Comparison of ENCODE assay signal across 14 cellular contexts in genomic region chr13:79226938-79227337, GRCh38.
DNase-seq lines count a peak whose midpoint lies in the region; ATAC-seq and TF ChIP-seq lines count a peak whose summit lies in the region.
"Had no signal": no experiment of that assay in that cellular context is flagged by ENCODE, and none has a peak within 500 bp of the region (broad histone marks: within the 10 kb centered on the region; RNA-seq: fewer than 3 reads in every experiment).

No MANE protein-coding gene starts in this region.

- H3K36me3 Mint-ChIP-seq in nephron progenitor cell (ENCODE audit: low read depth) (no peaks in the 10 kb centered on the region), T-helper 17 cell (ENCODE audit: low read depth) (no peaks in the 10 kb centered on the region)

- H3K27me3 Mint-ChIP-seq in nephron progenitor cell (ENCODE audit: low read depth, poor library complexity) (peaks cover 5% of the 10 kb centered on the region), T-helper 17 cell (peaks cover 19% of the 10 kb centered on the region)

- H3K27ac ChIP-seq in Peyer's patch, result no peak overlapping the region
- H3K27ac ChIP-seq: parathyroid adenoma had no signal

- H3K4me1 ChIP-seq in Peyer's patch, result no peaks in the 10 kb centered on the region
- H3K4me1 ChIP-seq: parathyroid adenoma had no signal

- H3K9me3 Mint-ChIP-seq in nephron progenitor cell, result no peaks in the 10 kb centered on the region
- H3K9me3 Mint-ChIP-seq: activated T-helper 1 cell treated with anti-CD3 and anti-CD28 coated beads, Interleukin-12 subunit alpha, Interleukin-12 subunit beta, Interleukin-2, Interleukin-4 antibody, amounts not matched to agents 30 ng/mL and 10 ng/mL and 1 ng/mL, durations not matched to agents 14 hours and 24 hours and 36 hours had no signal

- no peak overlapping the region for H3K4me3 ChIP-seq in Peyer's patch

- TF ChIP-seq CTCF in nephron progenitor cell (IDR thresholded peaks at IDR 0.05) (no peak), Peyer's patch (IDR thresholded peaks at IDR 0.05) (no peak)

- H3K36me3 ChIP-seq in Peyer's patch, result no peaks in the 10 kb centered on the region

- H3K27me3 ChIP-seq in Peyer's patch, result no peaks in the 10 kb centered on the region

- DNase-seq in NCI-H1417 (lab: John Stamatoyannopoulos, UW), result peak in 2 of 3 experiments; percentile 35 to 51
- no peak for DNase-seq in NCI-H1417 treated with DMSO at 0.1 percent for 48 hours (lab: John Stamatoyannopoulos, UW)
- DNase-seq in nephron progenitor cell, result no peak
- DNase-seq in T-helper 17 cell, result no peak
- DNase-seq in activated T-cell treated with anti-CD3 and anti-CD28 coated beads for 4 hours, result no peak
- DNase-seq in Peyer's patch, result no peak
- DNase-seq: central memory CD4-positive, alpha-beta T cell; GOT3; Karpas-422; left ventricle myocardium superior had no signal

- H3K27ac Mint-ChIP-seq in nephron progenitor cell, result peak overlapping the region; percentile 90
- no peak overlapping the region for H3K27ac Mint-ChIP-seq in T-helper 17 cell
- H3K27ac Mint-ChIP-seq: activated T-helper 1 cell treated with anti-CD3 and anti-CD28 coated beads, Interleukin-12 subunit alpha, Interleukin-12 subunit beta, Interleukin-2, Interleukin-4 antibody, amounts not matched to agents 30 ng/mL and 10 ng/mL and 1 ng/mL, durations not matched to agents 14 hours and 24 hours and 36 hours had no signal

- peak; percentile 18 for ATAC-seq in HG02623 (IDR thresholded peaks at IDR 0.05; ENCODE audit: unreplicated experiment)
- ATAC-seq in HG03558 (IDR thresholded peaks at IDR 0.05; ENCODE audit: extremely low read depth, unreplicated experiment), result peak; percentile 4
- ATAC-seq in T-helper 17 cell, result no peak
- ATAC-seq: left ventricle myocardium superior had no signal

- peaks cover 36% of the 10 kb centered on the region for H3K4me1 Mint-ChIP-seq in nephron progenitor cell
- H3K4me1 Mint-ChIP-seq in T-helper 17 cell, result no peaks in the 10 kb centered on the region

- H3K9me3 ChIP-seq in T-helper 17 cell (ENCODE audit: control insufficient read depth, low read length, poor library complexity, severe bottlenecking), result no peaks in the 10 kb centered on the region
- H3K9me3 ChIP-seq in Peyer's patch, result no peaks in the 10 kb centered on the region

- no peak for TF ChIP-seq POLR2A in Peyer's patch (IDR thresholded peaks at IDR 0.05)

- no peak overlapping the region for H3K4me3 Mint-ChIP-seq in nephron progenitor cell
- H3K4me3 Mint-ChIP-seq in T-helper 17 cell, result no peak overlapping the region
- H3K4me3 Mint-ChIP-seq: activated T-helper 1 cell treated with anti-CD3 and anti-CD28 coated beads, Interleukin-12 subunit alpha, Interleukin-12 subunit beta, Interleukin-2, Interleukin-4 antibody, amounts not matched to agents 30 ng/mL and 10 ng/mL and 1 ng/mL, durations not matched to agents 14 hours and 24 hours and 36 hours had no signal

Comparison
In these comparisons a context has a peak if more than half of its experiments do, and no peak if none do; other contexts are left out.
1. DNase-seq: peak in NCI-H1417 (2 of 3); none in NCI-H1417 treated with DMSO at 0.1 percent for 48 hours (single experiment), nephron progenitor cell (single experiment), T-helper 17 cell (0 of 3), activated T-cell treated with anti-CD3 and anti-CD28 coated beads for 4 hours (single experiment) and Peyer's patch (0 of 3).